19 cellular contexts compared by ENCODE assay signal in genomic region chr9:77601476-77602056, GRCh38. TPM values are rescaled to one million over a fixed set of nuclear protein-coding genes. Genes with fewer than 3 reads are reported as not detected.
"Had no signal": no experiment of that assay in that cellular context is flagged by ENCODE, and none has a peak within 500 bp of the region (broad histone marks: within the 10 kb centered on the region; RNA-seq: fewer than 3 reads in every experiment).

No MANE protein-coding gene starts in this region.

- H3K27me3 ChIP-seq: body of pancreas, spleen, testis, upper lobe of left lung had no signal

- H3K9me3 ChIP-seq: body of pancreas, spleen, testis, upper lobe of left lung had no signal

- ATAC-seq: activated CD4-positive, CD25-positive, alpha-beta regulatory T cell treated with anti-CD3 and anti-CD28 coated beads, Interleukin-2, amount 50 U/mL, for 24 hours; body of pancreas; foreskin keratinocyte; sciatic nerve; stimulated activated naive CD8-positive, alpha-beta T cell treated with anti-CD3 and anti-CD28 coated beads, Interleukin-15, amount 100 ng/mL, for 72 hours had no signal

- DNase-seq: activated naive CD8-positive, alpha-beta T cell treated with anti-CD3 and anti-CD28 coated beads for 36 hours; amygdala; body of pancreas; effector CD8-positive, alpha-beta T cell; foreskin keratinocyte; immature natural killer cell; midbrain; spleen; stimulated activated naive CD8-positive, alpha-beta T cell treated with anti-CD3 and anti-CD28 coated beads, Interleukin-15, amount 100 ng/mL, for 72 hours; upper lobe of left lung had no signal

- H3K27ac ChIP-seq: body of pancreas, coronary artery, foreskin keratinocyte, spleen, testis, upper lobe of left lung had no signal

- H3K4me1 ChIP-seq: foreskin keratinocyte had no signal

- H3K4me3 ChIP-seq: body of pancreas, coronary artery, lung, spleen, upper lobe of left lung had no signal

- H3K36me3 ChIP-seq: spleen, upper lobe of left lung had no signal

RNA-seq across cellular contexts. Expression of gene GNA14, which starts 46.6 kb away (rescaled TPM):
- total RNA-seq: activated CD8-positive, alpha-beta memory T cell treated with anti-CD3 and anti-CD28 coated beads for 36 hours; activated naive CD8-positive, alpha-beta T cell treated with anti-CD3 and anti-CD28 coated beads for 36 hours; activated T-helper 1 cell treated with anti-CD3 and anti-CD28 coated beads, Interleukin-12 subunit alpha, Interleukin-12 subunit beta, Interleukin-2, Interleukin-4 antibody, amounts not matched to agents 30 ng/mL and 10 ng/mL and 1 ng/mL, durations not matched to agents 14 hours and 24 hours and 36 hours; foreskin keratinocyte; neural crest cell; osteocyte had no signal
- polyA plus RNA-seq: foreskin keratinocyte, immature natural killer cell had no signal
